In genomic region chr6:136550045-136550329, GRCh38 we compare ENCODE assay signal across 7 cellular contexts. TPM values are rescaled to one million over a fixed set of nuclear protein-coding genes. Genes with fewer than 3 reads are reported as not detected.
DNase-seq lines count a peak whose midpoint lies in the region; ATAC-seq and TF ChIP-seq lines count a peak whose summit lies in the region.

No MANE protein-coding gene starts in this region.

- H3K4me3 ChIP-seq in HUES6 (ENCODE audit: low read depth, low read length) (peak overlapping the region; percentile 83), choroid plexus epithelial cell (ENCODE audit: low read depth, low read length) (peak overlapping the region; percentile 63), lower lobe of right lung (peak overlapping the region; percentile 68), transverse colon (peak overlapping the region; percentile 58 to 69 (median 64))

- TF ChIP-seq EP300 in transverse colon (IDR thresholded peaks at IDR 0.05; ENCODE audit: low read depth) = no peak

- no peaks in the 10 kb centered on the region for H3K9me3 ChIP-seq in HUES6 (ENCODE audit: control insufficient read depth, insufficient read depth, low read depth, low read length)
- H3K9me3 ChIP-seq in lower lobe of right lung = no peaks in the 10 kb centered on the region
- H3K9me3 ChIP-seq in transverse colon = no peaks in the 10 kb centered on the region

- H3K36me3 ChIP-seq in HUES6 (ENCODE audit: control insufficient read depth, insufficient read depth, low read length) = no peaks in the 10 kb centered on the region
- H3K36me3 ChIP-seq in lower lobe of right lung = no peaks in the 10 kb centered on the region
- H3K36me3 ChIP-seq in transverse colon = no peaks in the 10 kb centered on the region

- no peak overlapping the region for H3K27ac ChIP-seq in HUES6 (ENCODE audit: low read depth, low read length)
- H3K27ac ChIP-seq in lower lobe of right lung = peak overlapping the region; percentile 77
- H3K27ac ChIP-seq in transverse colon = peak overlapping the region; percentile 69 to 86 (median 83)

- TF ChIP-seq CTCF in GM13976 (IDR thresholded peaks at IDR 0.05; ENCODE audit: borderline replicate concordance, control extremely low read depth, extremely low read depth, insufficient read depth, missing control alignments) = no peak
- TF ChIP-seq CTCF in choroid plexus epithelial cell (conservative IDR thresholded peaks at IDR 0.05; ENCODE audit: low read depth, low read length) = no peak
- no peak for TF ChIP-seq CTCF in lower lobe of right lung (IDR thresholded peaks at IDR 0.05)
- no peak for TF ChIP-seq CTCF in transverse colon (IDR thresholded peaks at IDR 0.05)

- H3K27me3 ChIP-seq in HUES6 (ENCODE audit: control insufficient read depth, insufficient read depth, low read length) = peaks cover 61% of the 10 kb centered on the region
- H3K27me3 ChIP-seq in lower lobe of right lung (ENCODE audit: low read depth) = peaks cover 13% of the 10 kb centered on the region
- H3K27me3 ChIP-seq in transverse colon = peaks cover 2% of the 10 kb centered on the region

- intact Hi-C loops in lower lobe of right lung (cut with DNase I) (no loop called here), transverse colon (cut with DNase I; ENCODE audit: low total_unique reads) (no loop called here)

- in situ Hi-C loops in GM13976 (cut with MboI; ENCODE audit: low sequenced_read_pairs, unreplicated experiment) (no loop called here), transverse colon (cut with MboI; ENCODE audit: low pct_ligation_motif_present in 1 of 4, low pct_unique_long_range_greater_than_20kb in 1 of 4, low sequenced_read_pairs in 3 of 4) (loop anchor here in 1 of 4 donors (25.0 kb wide), 1 partner anchor 1038 kb away; no protein-coding TSS in a partner anchor)

- no peak for TF ChIP-seq POLR2A in transverse colon (IDR thresholded peaks at IDR 0.05)

- peak overlapping the region; percentile 63 for H3K9ac ChIP-seq in HUES6 (ENCODE audit: low read length)

- DNase-seq in GM13976 (ENCODE audit: low spot score) = peak; percentile 78
- DNase-seq in choroid plexus epithelial cell (ENCODE audit: low read depth) = no peak
- DNase-seq in lower lobe of right lung = no peak
- no peak for DNase-seq in transverse colon
- no peak for DNase-seq in NCI-H510A treated with DMSO at 0.1 percent for 48 hours (lab: John Stamatoyannopoulos, UW)

- H3K4me1 ChIP-seq in HUES6 (ENCODE audit: control insufficient read depth, insufficient read depth, low read length) = peaks cover 15% of the 10 kb centered on the region
- H3K4me1 ChIP-seq in lower lobe of right lung = peaks cover 20% of the 10 kb centered on the region
- peaks cover 3 to 40% (median 6%) of the 10 kb centered on the region in 4 donors for H3K4me1 ChIP-seq in transverse colon

- 1% methylated on average over 43 of the region's 46 CpGs; no CpG with 5 or more reads in 1 of the 2 donors for WGBS in transverse colon (ENCODE audit: low coverage in 1 of 2), 2 donors

- ATAC-seq in GM21526 (IDR thresholded peaks at IDR 0.05; ENCODE audit: low FRiP score, unreplicated experiment) = peak; percentile 37
- ATAC-seq in lower lobe of right lung = peak; percentile 85 to 89

RNA-seq across cellular contexts. Expression of gene MAP7, which starts 0.2 kb away (rescaled TPM):
- 18.3 TPM for total RNA-seq in lower lobe of right lung
- 10 to 100 TPM; 40.6 to 61.3 (median 46.6) TPM for total RNA-seq in transverse colon
